Comparison of ENCODE assay signal across 8 cellular contexts in genomic region chrX:21373637-21374162, GRCh38. TPM values are rescaled to one million over a fixed set of nuclear protein-coding genes. Genes with fewer than 3 reads are reported as not detected.
DNase-seq lines count a peak whose midpoint lies in the region; ATAC-seq and TF ChIP-seq lines count a peak whose summit lies in the region.

No MANE protein-coding gene starts in this region.

- TF ChIP-seq CTCF in LNCaP clone FGC (IDR thresholded peaks at IDR 0.05; ENCODE audit: control insufficient read depth, extremely low read depth, insufficient read depth) (no peak), sigmoid colon (IDR thresholded peaks at IDR 0.05) (no peak)

- 1% methylated on average over 50 of the region's 50 CpGs for WGBS in sigmoid colon, 2 donors

- H3K4me3 ChIP-seq in LNCaP clone FGC (ENCODE audit: low read depth, low read length) = peak overlapping the region; percentile 67
- H3K4me3 ChIP-seq in sigmoid colon = peak overlapping the region; percentile 38 to 59 (median 54)

- peaks cover 0 to 4% (median 0%) of the 10 kb centered on the region in 3 donors for H3K27me3 ChIP-seq in sigmoid colon

- no peak for TF ChIP-seq POLR2A in sigmoid colon (IDR thresholded peaks at IDR 0.05)

- ATAC-seq in GM21528 (IDR thresholded peaks at IDR 0.05; ENCODE audit: low FRiP score, unreplicated experiment) = peak; percentile 47

- in situ Hi-C loops in ACHN (cut with HindIII; ENCODE audit: low pct_ligation_motif_present, low pct_unique_long_range_greater_than_20kb, low sequenced_read_pairs) = no loop called here

- H3K36me3 Mint-ChIP-seq in activated T-cell treated with anti-CD3 and anti-CD28 coated beads, Interleukin-2, amount 50 U/mL, for 24 hours (ENCODE audit: low read depth) = peaks cover 2% of the 10 kb centered on the region

- intact Hi-C loops in head of caudate nucleus (cut with DNase I) = no loop called here
- intact Hi-C loops in sigmoid colon (cut with DNase I) = loop anchor here (10.0 kb wide), 1 partner anchor 849 kb away; no protein-coding TSS in a partner anchor

- peaks cover 19% of the 10 kb centered on the region for H3K27me3 Mint-ChIP-seq in activated T-cell treated with anti-CD3 and anti-CD28 coated beads, Interleukin-2, amount 50 U/mL, for 24 hours

- peak overlapping the region; percentile 12 to 72 (median 36) for H3K27ac ChIP-seq in sigmoid colon

- H3K9me3 ChIP-seq in sigmoid colon = no peaks in the 10 kb centered on the region

- peak overlapping the region; percentile 88 for H3K4me3 Mint-ChIP-seq in activated T-cell treated with anti-CD3 and anti-CD28 coated beads, Interleukin-2, amount 50 U/mL, for 24 hours

- no peaks in the 10 kb centered on the region for H3K36me3 ChIP-seq in sigmoid colon

- no peaks in the 10 kb centered on the region for H3K9me3 Mint-ChIP-seq in activated T-cell treated with anti-CD3 and anti-CD28 coated beads, Interleukin-2, amount 50 U/mL, for 24 hours

- DNase-seq in GM03348 (ENCODE audit: low spot score) (peak; percentile 60), LNCaP clone FGC (ENCODE audit: low read depth) (no peak), head of caudate nucleus (peak in 26 of 42 donors; percentile 2 to 45 (median 16)), sigmoid colon (no peak), ACHN (no peak), NCI-H446 treated with DMSO at 0.1 percent for 48 hours (lab: John Stamatoyannopoulos, UW) (no peak)
- DNase-seq in activated T-cell treated with anti-CD3 and anti-CD28 coated beads, Interleukin-2, amount 50 U/mL, for 24 hours = no peak

- peaks cover 24% of the 10 kb centered on the region for H3K4me1 Mint-ChIP-seq in activated T-cell treated with anti-CD3 and anti-CD28 coated beads, Interleukin-2, amount 50 U/mL, for 24 hours (ENCODE audit: low read depth)

- peaks cover 0 to 6% (median 6%) of the 10 kb centered on the region in 4 donors for H3K4me1 ChIP-seq in sigmoid colon

- H3K27ac Mint-ChIP-seq in activated T-cell treated with anti-CD3 and anti-CD28 coated beads, Interleukin-2, amount 50 U/mL, for 24 hours = peak overlapping the region; percentile 69

- no peak for TF ChIP-seq EP300 in sigmoid colon (IDR thresholded peaks at IDR 0.05)

RNA-seq across cellular contexts. Expression of gene CNKSR2, which starts 0.5 kb away (rescaled TPM):
- total RNA-seq in sigmoid colon = 1 to 10 TPM; 3.3 to 6.1 (median 4.0) TPM
- polyA plus RNA-seq in sigmoid colon = 1 to 10 TPM in 1 of 3 donors, under 1 TPM in 1, not detected in 1; 0.60 to 1.3 TPM

Comparison
In these comparisons a context has a peak if more than half of its experiments do, and no peak if none do; other contexts are left out.
1. DNase-seq: peak in GM03348 (single experiment) and head of caudate nucleus (26 of 42); none in LNCaP clone FGC (single experiment), activated T-cell treated with anti-CD3 and anti-CD28 coated beads, Interleukin-2, amount 50 U/mL, for 24 hours (single experiment), sigmoid colon (single experiment), ACHN (single experiment) and NCI-H446 treated with DMSO at 0.1 percent for 48 hours (single experiment).